Comparison of ENCODE assay signal across 16 cellular contexts in the genomic region with DNA sequence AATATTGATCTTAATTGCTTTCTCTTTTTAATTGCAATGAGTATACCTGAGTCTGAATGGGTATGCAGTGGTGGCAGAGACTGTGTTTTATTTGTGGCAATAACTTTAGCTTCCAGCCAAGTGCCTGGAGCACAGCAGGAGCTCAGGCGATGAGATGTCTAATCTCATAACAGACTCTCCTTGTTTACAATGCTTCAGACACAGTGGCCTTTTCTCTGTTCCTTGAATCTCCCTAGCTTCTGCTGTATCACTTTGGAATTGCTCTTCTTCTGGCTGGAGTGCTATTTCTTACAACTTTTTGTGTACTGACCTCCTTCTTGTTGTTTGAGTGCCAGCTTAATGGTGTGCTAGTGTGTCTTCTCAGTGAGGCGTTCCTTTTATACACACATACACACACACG.
DNase-seq lines count a peak whose midpoint lies in the region; ATAC-seq, FAIRE-seq and TF ChIP-seq lines count a peak whose summit lies in the region.
"Had no signal": no experiment of that assay in that cellular context is flagged by ENCODE, and none has a peak within 500 bp of the region (broad histone marks: within the 10 kb centered on the region; RNA-seq: fewer than 3 reads in every experiment).

No MANE protein-coding gene starts in this region.

- H3K27ac ChIP-seq in HEK293 (ENCODE audit: extremely low read depth, low read depth, low read length), result no peak overlapping the region
- peak overlapping the region; percentile 58 for H3K27ac ChIP-seq in caudate nucleus (ENCODE audit: low read depth, low read length)
- H3K27ac ChIP-seq in mesodermal cell (ENCODE audit: low read depth, low read length, severe bottlenecking), result peak overlapping the region; percentile 46
- H3K27ac ChIP-seq in temporal lobe (ENCODE audit: low read depth, low read length), result peak overlapping the region; percentile 5
- no peak overlapping the region for H3K27ac ChIP-seq in tibial artery
- H3K27ac ChIP-seq: BLaER1 treated with 17β-estradiol and CSF1 and Interleukin-3, amounts not matched to agents 10 nM and 100 nM; RWPE1 had no signal

- TF ChIP-seq CTCF in HEK293 (tag by site-specific recombination; IDR thresholded peaks at IDR 0.05) (no peak), tibial artery (IDR thresholded peaks at IDR 0.05) (no peak)

- H3K4me1 ChIP-seq in HEK293 (ENCODE audit: control insufficient read depth, insufficient read depth, low read length), result no peaks in the 10 kb centered on the region; the same call in 1 of the 2 replicates
- H3K4me1 ChIP-seq in mesodermal cell (ENCODE audit: control insufficient read depth, insufficient read depth, low read length, poor library complexity, severe bottlenecking), result no peaks in the 10 kb centered on the region
- H3K4me1 ChIP-seq in tibial artery, result no peaks in the 10 kb centered on the region
- H3K4me1 ChIP-seq: BLaER1 treated with 17β-estradiol and CSF1 and Interleukin-3, amounts not matched to agents 10 nM and 100 nM had no signal

- no peaks in the 10 kb centered on the region for H3K27me3 ChIP-seq in tibial artery
- H3K27me3 ChIP-seq: BLaER1 treated with 17β-estradiol and CSF1 and Interleukin-3, amounts not matched to agents 10 nM and 100 nM had no signal

- DNase-seq in caudate nucleus (lab: John Stamatoyannopoulos, UW), result peak in 4 of 61 donors; percentile 1 to 19 (median 3)
- DNase-seq in stimulated activated CD8-positive, alpha-beta memory T cell treated with anti-CD3 and anti-CD28 coated beads, Interleukin-4, amount 100 ng/mL, for 48 hours, result no peak
- no peak for DNase-seq in tibial artery
- no peak for DNase-seq in GM19239 (ENCODE audit: insufficient read length, low spot score)
- DNase-seq: DMS79, NCI-H1417 treated with DMSO at 0.1 percent for 48 hours, NCI-H2029, NCI-H524 treated with DMSO at 0.1 percent for 48 hours had no signal

- no peak for FAIRE-seq in GM19239 (lab: Jason Lieb, UNC)
- FAIRE-seq: G401.6, GM12891 had no signal

- no peak overlapping the region for H3K4me3 ChIP-seq in HEK293 (ENCODE audit: low read depth, low read length)
- no peak overlapping the region for H3K4me3 ChIP-seq in mesodermal cell (ENCODE audit: extremely low read depth, insufficient read depth, low read length, poor library complexity, severe bottlenecking)
- H3K4me3 ChIP-seq in tibial artery, result no peak overlapping the region
- H3K4me3 ChIP-seq: BLaER1 treated with 17β-estradiol and CSF1 and Interleukin-3, amounts not matched to agents 10 nM and 100 nM had no signal

- no peaks in the 10 kb centered on the region for H3K36me3 ChIP-seq in HEK293 (ENCODE audit: control insufficient read depth in 2 of 2, insufficient read depth in 1 of 2, low read length in 2 of 2)
- no peaks in the 10 kb centered on the region for H3K36me3 ChIP-seq in mesodermal cell (ENCODE audit: control insufficient read depth, insufficient read depth, low read length)
- H3K36me3 ChIP-seq in tibial artery, result no peaks in the 10 kb centered on the region
- H3K36me3 ChIP-seq: BLaER1 treated with 17β-estradiol and CSF1 and Interleukin-3, amounts not matched to agents 10 nM and 100 nM had no signal

- intact Hi-C loops in tibial artery (cut with DNase I; ENCODE audit: low total_unique reads), result no loop called here

- CTCF ChIA-PET in HEK293 (lab: Yijun Ruan, JAX), result interaction anchor here (0.8 kb wide), 1 partner anchor 1513 kb away, joined by 3 read pairs; no protein-coding TSS in a partner anchor

- WGBS in mesodermal cell (ENCODE audit: insufficient coverage in 2 of 2), 2 experiments, result 80 to 87% methylated on average over 1 of the region's 3 CpGs

- POLR2A ChIA-PET in HEK293 (lab: Yijun Ruan, JAX), result no interaction called here

- no peaks in the 10 kb centered on the region for H3K9me3 ChIP-seq in HEK293 (ENCODE audit: control insufficient read depth, insufficient read depth, low read depth, low read length)
- H3K9me3 ChIP-seq in mesodermal cell (ENCODE audit: control insufficient read depth, low read length), result no peaks in the 10 kb centered on the region
- H3K9me3 ChIP-seq in tibial artery, result no peaks in the 10 kb centered on the region
- H3K9me3 ChIP-seq: BLaER1 treated with 17β-estradiol and CSF1 and Interleukin-3, amounts not matched to agents 10 nM and 100 nM had no signal

- ATAC-seq in GM21390 (IDR thresholded peaks at IDR 0.05; ENCODE audit: unreplicated experiment), result no peak

TF ChIP-seq in HEK293, 187 proteins besides CTCF, POLR2A, EP300 and RAD21:
- TF ChIP-seq ZNF335 (tag by site-specific recombination; conservative IDR thresholded peaks at IDR 0.05) (peak; percentile 38; the same call in 1 of the 2 replicates), OSR2 (tag by site-specific recombination; IDR thresholded peaks at IDR 0.05) (0 out of 2 replicates have a peak, but pooled peaks have one; percentile 10), FEZF1 (tag by site-specific recombination; IDR thresholded peaks at IDR 0.05) (peak; percentile 79; the same call in 1 of the 2 replicates), ZSCAN30 (tag by site-specific recombination; IDR thresholded peaks at IDR 0.05) (no peak)

Comparison
In these comparisons a context has a peak if more than half of its experiments do, and no peak if none do; other contexts are left out.
1. H3K27ac ChIP-seq: peak in caudate nucleus (single experiment), mesodermal cell (single experiment) and temporal lobe (single experiment); none in HEK293 (single experiment) and tibial artery (0 of 2).